In the genomic region with DNA sequence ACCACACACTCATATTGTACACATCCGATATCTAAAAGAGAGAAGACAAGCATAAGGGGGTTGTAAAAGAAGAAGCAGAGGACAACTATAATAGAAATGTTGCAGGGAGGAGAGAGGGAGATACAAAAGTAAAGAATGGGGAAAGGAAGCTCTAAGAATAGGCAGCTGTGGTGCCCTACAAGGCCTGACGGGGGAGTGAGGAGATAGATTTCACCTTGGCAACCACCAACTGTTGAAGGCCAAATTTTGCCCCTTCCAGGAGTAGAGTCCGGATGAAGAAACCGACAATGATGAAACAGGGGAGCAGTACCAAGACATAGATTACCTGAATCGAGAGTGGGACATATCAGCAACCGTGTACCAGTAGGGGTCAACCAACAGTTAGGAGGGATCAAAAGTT, we compare ENCODE assay signal across 24 cellular contexts. TPM values are rescaled to one million over a fixed set of nuclear protein-coding genes. Genes with fewer than 3 reads are reported as not detected.
"Had no signal": no experiment of that assay in that cellular context is flagged by ENCODE, and none has a peak within 500 bp of the region (broad histone marks: within the 10 kb centered on the region; RNA-seq: fewer than 3 reads in every experiment).

No MANE protein-coding gene starts in this region.

- H3K4me1 Mint-ChIP-seq: activated CD4-positive, alpha-beta memory T cell treated with anti-CD3 and anti-CD28 coated beads, Interleukin-2, amount 10 ng/mL, durations not matched to agents 7 days and 5 days; activated naive CD4-positive, alpha-beta T cell treated with anti-CD3 and anti-CD28 coated beads, Interleukin-2, amount 50 U/mL, for 24 hours; brain; mesothelial cell of epicardium; natural killer cell had no signal

- H3K4me3 ChIP-seq: left ventricle myocardium inferior, sigmoid colon, upper lobe of right lung had no signal

- H3K27ac Mint-ChIP-seq: activated CD4-positive, alpha-beta memory T cell treated with anti-CD3 and anti-CD28 coated beads, Interleukin-2, amount 10 ng/mL, durations not matched to agents 7 days and 5 days; activated naive CD4-positive, alpha-beta T cell treated with anti-CD3 and anti-CD28 coated beads, Interleukin-2, amount 50 U/mL, for 24 hours; activated T-helper 1 cell treated with anti-CD3 and anti-CD28 coated beads, Interleukin-12 subunit alpha, Interleukin-12 subunit beta, Interleukin-2, Interleukin-4 antibody, amounts not matched to agents 30 ng/mL and 10 ng/mL and 1 ng/mL, durations not matched to agents 14 hours and 24 hours and 36 hours; brain; mesothelial cell of epicardium; natural killer cell; progenitor cell of endocrine pancreas; T-helper 1 cell treated with Interleukin-12 subunit alpha and Interleukin-12 subunit beta and Interleukin-4 antibody, amounts not matched to agents 30 μg/mL and 1 μg/mL, for 36 hours had no signal

- DNase-seq: activated CD4-positive, alpha-beta memory T cell treated with anti-CD3 and anti-CD28 coated beads, Interleukin-2, amount 10 ng/mL, durations not matched to agents 7 days and 5 days; activated CD4-positive, alpha-beta T cell treated with anti-CD3 and anti-CD28 coated beads for 48 hours; activated gamma-delta T cell; aorta; foreskin melanocyte; glutamatergic neuron; hippocampal formation; left ventricle myocardium inferior; natural killer cell; retina; sigmoid colon; stimulated activated CD4-positive, alpha-beta T cell treated with anti-CD3 and anti-CD28 coated beads, Interleukin-2, amount 100 ng/mL, for 48 hours; stimulated activated naive CD8-positive, alpha-beta T cell treated with anti-CD3 and anti-CD28 coated beads, Interleukin-15, Interleukin-2, amounts not matched to agents 100 U/mL and 50 U/mL, for 24 hours; upper lobe of right lung had no signal

- H3K27ac ChIP-seq: left ventricle myocardium inferior, sigmoid colon, upper lobe of right lung had no signal

- ATAC-seq: natural killer cell; stimulated activated naive CD8-positive, alpha-beta T cell treated with anti-CD3 and anti-CD28 coated beads, Interleukin-15, Interleukin-2, amounts not matched to agents 100 U/mL and 50 U/mL, for 24 hours; upper lobe of right lung had no signal

- H3K9me3 Mint-ChIP-seq: activated CD4-positive, alpha-beta memory T cell treated with anti-CD3 and anti-CD28 coated beads, Interleukin-2, amount 10 ng/mL, durations not matched to agents 7 days and 5 days; activated naive CD4-positive, alpha-beta T cell treated with anti-CD3 and anti-CD28 coated beads, Interleukin-2, amount 50 U/mL, for 24 hours; activated T-helper 1 cell treated with anti-CD3 and anti-CD28 coated beads, Interleukin-12 subunit alpha, Interleukin-12 subunit beta, Interleukin-2, Interleukin-4 antibody, amounts not matched to agents 30 ng/mL and 10 ng/mL and 1 ng/mL, durations not matched to agents 14 hours and 24 hours and 36 hours; brain; natural killer cell; T-helper 1 cell treated with Interleukin-12 subunit alpha and Interleukin-12 subunit beta and Interleukin-4 antibody, amounts not matched to agents 30 μg/mL and 1 μg/mL, for 36 hours had no signal

- H3K27me3 ChIP-seq: sigmoid colon, upper lobe of right lung had no signal

- H3K4me1 ChIP-seq: left ventricle myocardium inferior, sigmoid colon, upper lobe of right lung had no signal

- H3K4me3 Mint-ChIP-seq: activated CD4-positive, alpha-beta memory T cell treated with anti-CD3 and anti-CD28 coated beads, Interleukin-2, amount 10 ng/mL, durations not matched to agents 7 days and 5 days; activated naive CD4-positive, alpha-beta T cell treated with anti-CD3 and anti-CD28 coated beads, Interleukin-2, amount 50 U/mL, for 24 hours; activated T-helper 1 cell treated with anti-CD3 and anti-CD28 coated beads, Interleukin-12 subunit alpha, Interleukin-12 subunit beta, Interleukin-2, Interleukin-4 antibody, amounts not matched to agents 30 ng/mL and 10 ng/mL and 1 ng/mL, durations not matched to agents 14 hours and 24 hours and 36 hours; brain; mesothelial cell of epicardium; natural killer cell; T-helper 1 cell treated with Interleukin-12 subunit alpha and Interleukin-12 subunit beta and Interleukin-4 antibody, amounts not matched to agents 30 μg/mL and 1 μg/mL, for 36 hours had no signal

- H3K9me3 ChIP-seq: left ventricle myocardium inferior, sigmoid colon, upper lobe of right lung had no signal

- H3K27me3 Mint-ChIP-seq: activated CD4-positive, alpha-beta memory T cell treated with anti-CD3 and anti-CD28 coated beads, Interleukin-2, amount 10 ng/mL, durations not matched to agents 7 days and 5 days; activated naive CD4-positive, alpha-beta T cell treated with anti-CD3 and anti-CD28 coated beads, Interleukin-2, amount 50 U/mL, for 24 hours; brain; progenitor cell of endocrine pancreas had no signal

RNA-seq across cellular contexts. Expression of gene CD37, which starts 26.1 kb away (rescaled TPM):
- total RNA-seq: chondrocyte, lung microvascular endothelial cell, mesothelial cell of epicardium, osteocyte, progenitor cell of endocrine pancreas had no signal

RNA-seq across cellular contexts. Expression of gene TEAD2, which starts 53.1 kb away (rescaled TPM):
- total RNA-seq: activated CD4-positive, alpha-beta memory T cell treated with anti-CD3 and anti-CD28 coated beads, Interleukin-2, amount 10 ng/mL, durations not matched to agents 7 days and 5 days; activated T-helper 1 cell treated with anti-CD3 and anti-CD28 coated beads, Interleukin-12 subunit alpha, Interleukin-12 subunit beta, Interleukin-2, Interleukin-4 antibody, amounts not matched to agents 30 ng/mL and 10 ng/mL and 1 ng/mL, durations not matched to agents 14 hours and 24 hours and 36 hours; natural killer cell had no signal

RNA-seq across cellular contexts. Expression of gene DKKL1, which starts 54.6 kb away (rescaled TPM):
- total RNA-seq: activated CD4-positive, alpha-beta memory T cell treated with anti-CD3 and anti-CD28 coated beads, Interleukin-2, amount 10 ng/mL, durations not matched to agents 7 days and 5 days; activated T-helper 1 cell treated with anti-CD3 and anti-CD28 coated beads, Interleukin-12 subunit alpha, Interleukin-12 subunit beta, Interleukin-2, Interleukin-4 antibody, amounts not matched to agents 30 ng/mL and 10 ng/mL and 1 ng/mL, durations not matched to agents 14 hours and 24 hours and 36 hours; cardiac septum; left ventricle myocardium inferior; natural killer cell; upper lobe of right lung had no signal
- polyA plus RNA-seq: aorta had no signal
